9 cellular contexts compared by ENCODE assay signal in the genomic region with DNA sequence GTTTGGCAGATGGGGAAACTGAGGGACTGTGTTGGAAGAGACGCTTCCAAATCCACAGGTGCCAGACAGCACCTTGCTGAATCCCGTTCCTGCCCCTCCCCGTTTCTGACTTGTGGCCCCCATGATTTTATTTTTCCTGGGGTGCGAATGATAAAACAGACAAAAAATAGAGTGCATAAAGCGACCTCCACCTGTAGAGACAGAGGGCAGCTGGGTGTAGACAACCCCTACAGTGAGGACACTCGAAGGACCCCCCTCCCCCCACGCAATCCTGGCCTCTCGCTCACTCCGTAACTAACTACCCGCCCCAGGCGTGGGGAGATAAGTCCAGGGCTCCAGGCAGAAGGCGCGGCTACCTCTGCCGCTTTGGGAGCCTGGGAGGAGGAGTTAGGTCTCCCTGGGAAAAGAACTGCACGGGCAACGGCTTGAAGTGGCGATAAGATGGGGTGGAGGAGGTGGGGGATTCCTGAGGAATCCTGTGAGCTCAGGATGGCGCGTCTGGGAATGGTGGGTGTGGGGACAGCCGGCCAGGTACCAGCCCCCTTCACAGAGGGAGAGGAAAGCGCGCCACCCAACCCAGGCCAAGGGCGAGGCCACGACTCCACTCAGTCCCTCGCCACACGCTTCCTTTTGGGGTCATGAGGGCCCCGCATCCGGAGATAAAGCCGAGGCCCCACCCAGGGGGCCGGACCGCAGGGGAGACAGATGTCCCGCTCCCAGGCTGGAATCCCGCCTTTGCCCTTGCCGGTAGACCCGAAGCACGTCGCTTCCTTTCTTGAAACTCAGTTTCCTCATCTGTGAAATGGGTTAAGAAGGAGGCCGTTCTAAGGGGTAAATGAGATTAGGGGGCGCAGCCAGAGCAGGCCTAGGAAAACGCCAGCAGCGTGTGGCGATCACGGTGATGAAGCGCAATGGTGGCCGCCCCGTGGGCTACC. TPM values are rescaled to one million over a fixed set of nuclear protein-coding genes. Genes with fewer than 3 reads are reported as not detected.
DNase-seq lines count a peak whose midpoint lies in the region; ATAC-seq and TF ChIP-seq lines count a peak whose summit lies in the region.
"Had no signal": no experiment of that assay in that cellular context is flagged by ENCODE, and none has a peak within 500 bp of the region (broad histone marks: within the 10 kb centered on the region; RNA-seq: fewer than 3 reads in every experiment).

No MANE protein-coding gene starts in this region.

- no peak for ATAC-seq in CD4-positive, CD25-positive, alpha-beta regulatory T cell (ENCODE audit: low read depth in 2 of 2)
- ATAC-seq in GM19035 (IDR thresholded peaks at IDR 0.05; ENCODE audit: unreplicated experiment), result peak; percentile 14

- H3K36me3 ChIP-seq in CD4-positive, CD25-positive, alpha-beta regulatory T cell (ENCODE audit: control insufficient read depth, insufficient read depth, low read length), result peaks cover 7% of the 10 kb centered on the region
- no peaks in the 10 kb centered on the region for H3K36me3 ChIP-seq in kidney epithelial cell (ENCODE audit: control insufficient read depth, insufficient read depth, low read length)

- peak overlapping the region; percentile 98 to 99 (median 99) for H3K27ac Mint-ChIP-seq in CD4-positive, CD25-positive, alpha-beta regulatory T cell
- H3K27ac Mint-ChIP-seq in T-helper 1 cell treated with Interleukin-12 subunit alpha and Interleukin-12 subunit beta and Interleukin-4 antibody, amounts not matched to agents 30 μg/mL and 1 μg/mL, for 36 hours, result peak overlapping the region; percentile 98

- peak overlapping the region; percentile 74 for H3K4me3 ChIP-seq in CD4-positive, CD25-positive, alpha-beta regulatory T cell (ENCODE audit: low read depth, low read length)
- peak overlapping the region; percentile 25 for H3K4me3 ChIP-seq in kidney epithelial cell (ENCODE audit: low read depth, low read length)

- H3K4me1 ChIP-seq in CD4-positive, CD25-positive, alpha-beta regulatory T cell (ENCODE audit: control insufficient read depth, insufficient read depth, low read length, poor library complexity, severe bottlenecking), result peaks cover 78% of the 10 kb centered on the region

- H3K27ac ChIP-seq in CD4-positive, CD25-positive, alpha-beta regulatory T cell (ENCODE audit: insufficient read depth, low read length, poor library complexity, severe bottlenecking), result peak overlapping the region; percentile 94

- no peak for TF ChIP-seq CTCF in kidney epithelial cell (IDR thresholded peaks at IDR 0.05; ENCODE audit: insufficient read depth, low read length, poor library complexity, severe bottlenecking)

- peak overlapping the region; percentile 96 to 97 (median 96) for H3K4me3 Mint-ChIP-seq in CD4-positive, CD25-positive, alpha-beta regulatory T cell
- H3K4me3 Mint-ChIP-seq in T-helper 1 cell treated with Interleukin-12 subunit alpha and Interleukin-12 subunit beta and Interleukin-4 antibody, amounts not matched to agents 30 μg/mL and 1 μg/mL, for 36 hours, result peak overlapping the region; percentile 90

- peaks cover 0 to 3% (median 0%) of the 10 kb centered on the region in 7 donors for H3K9me3 Mint-ChIP-seq in CD4-positive, CD25-positive, alpha-beta regulatory T cell
- no peaks in the 10 kb centered on the region for H3K9me3 Mint-ChIP-seq in T-helper 1 cell treated with Interleukin-12 subunit alpha and Interleukin-12 subunit beta and Interleukin-4 antibody, amounts not matched to agents 30 μg/mL and 1 μg/mL, for 36 hours

- H3K9me3 ChIP-seq in CD4-positive, CD25-positive, alpha-beta regulatory T cell (ENCODE audit: control insufficient read depth in 2 of 2, low read length in 2 of 2), result no peaks in the 10 kb centered on the region

- H3K27me3 Mint-ChIP-seq in CD4-positive, CD25-positive, alpha-beta regulatory T cell, result peaks cover 7% of the 10 kb centered on the region
- H3K27me3 Mint-ChIP-seq in T-helper 1 cell treated with Interleukin-12 subunit alpha and Interleukin-12 subunit beta and Interleukin-4 antibody, amounts not matched to agents 30 μg/mL and 1 μg/mL, for 36 hours (ENCODE audit: low read depth), result no peaks in the 10 kb centered on the region

- no peaks in the 10 kb centered on the region for H3K36me3 Mint-ChIP-seq in CD4-positive, CD25-positive, alpha-beta regulatory T cell
- peaks cover 5% of the 10 kb centered on the region for H3K36me3 Mint-ChIP-seq in T-helper 1 cell treated with Interleukin-12 subunit alpha and Interleukin-12 subunit beta and Interleukin-4 antibody, amounts not matched to agents 30 μg/mL and 1 μg/mL, for 36 hours (ENCODE audit: low read depth)

- no peaks in the 10 kb centered on the region for H3K27me3 ChIP-seq in CD4-positive, CD25-positive, alpha-beta regulatory T cell (ENCODE audit: control insufficient read depth, insufficient read depth, low read length)
- peaks cover under 1% of the 10 kb centered on the region for H3K27me3 ChIP-seq in kidney epithelial cell (ENCODE audit: control insufficient read depth, insufficient read depth, low read length)

- peak; percentile 56 to 86 (median 59) for DNase-seq in CD4-positive, CD25-positive, alpha-beta regulatory T cell
- DNase-seq in LoVo (ENCODE audit: low spot score), result peak; percentile 68
- DNase-seq in central memory CD4-positive, alpha-beta T cell, result peak; percentile 60
- DNase-seq in kidney epithelial cell (ENCODE audit: low read depth), result no peak
- peak; percentile 77 for DNase-seq in stimulated activated CD8-positive, alpha-beta memory T cell treated with anti-CD3 and anti-CD28 coated beads, Interleukin-4, amount 100 ng/mL, for 48 hours
- no peak for DNase-seq in NCI-H2107 treated with DMSO at 0.1 percent for 48 hours (lab: John Stamatoyannopoulos, UW; ENCODE audit: unreplicated experiment)

- peaks cover 0 to 54% (median 21%) of the 10 kb centered on the region in 4 donors for H3K4me1 Mint-ChIP-seq in CD4-positive, CD25-positive, alpha-beta regulatory T cell
- H3K4me1 Mint-ChIP-seq in T-helper 1 cell treated with Interleukin-12 subunit alpha and Interleukin-12 subunit beta and Interleukin-4 antibody, amounts not matched to agents 30 μg/mL and 1 μg/mL, for 36 hours (ENCODE audit: low read depth), result peaks cover 27% of the 10 kb centered on the region

RNA-seq across cellular contexts. Expression of a gene that starts 1.9 kb away (rescaled TPM):
- total RNA-seq in CD4-positive, CD25-positive, alpha-beta regulatory T cell, result 146 TPM
- 10 to 100 TPM; 18.8 to 29.4 (median 25.0) TPM for polyA plus RNA-seq in CD4-positive, CD25-positive, alpha-beta regulatory T cell
- 37.8 and 53.6 TPM in 2 replicates for total RNA-seq in kidney epithelial cell

RNA-seq across cellular contexts. Expression of a gene that starts 15.7 kb away (rescaled TPM):
- total RNA-seq in CD4-positive, CD25-positive, alpha-beta regulatory T cell, result 0.54 TPM
- 1 to 10 TPM in 1 of 4 donors, under 1 TPM in 3; 0.47 to 1.4 (median 0.87) TPM for polyA plus RNA-seq in CD4-positive, CD25-positive, alpha-beta regulatory T cell
- total RNA-seq in kidney epithelial cell, result 0.21 TPM in 1 of 2 replicates, not detected in the other

RNA-seq across cellular contexts. Expression of a gene that starts 21.2 kb away (rescaled TPM):
- total RNA-seq in CD4-positive, CD25-positive, alpha-beta regulatory T cell, result 2.1 TPM
- under 1 TPM in 3 of 4 donors, not detected in 1; 0.08 to 0.28 (median 0.09) TPM for polyA plus RNA-seq in CD4-positive, CD25-positive, alpha-beta regulatory T cell
- not detected in 2 replicates for total RNA-seq in kidney epithelial cell
- total RNA-seq: activated CD8-positive, alpha-beta memory T cell treated with anti-CD3 and anti-CD28 coated beads for 36 hours had no signal

RNA-seq across cellular contexts. Expression of a gene that starts 41.1 kb away (rescaled TPM):
- total RNA-seq in CD4-positive, CD25-positive, alpha-beta regulatory T cell, result not detected
- not detected for polyA plus RNA-seq in CD4-positive, CD25-positive, alpha-beta regulatory T cell
- total RNA-seq in kidney epithelial cell, result not detected in 2 replicates
- total RNA-seq: activated CD8-positive, alpha-beta memory T cell treated with anti-CD3 and anti-CD28 coated beads for 36 hours had no signal

Comparison
In these comparisons a context has a peak if more than half of its experiments do, and no peak if none do; other contexts are left out.
1. DNase-seq: peak in CD4-positive, CD25-positive, alpha-beta regulatory T cell (3 of 3), LoVo (single experiment), central memory CD4-positive, alpha-beta T cell (single experiment) and stimulated activated CD8-positive, alpha-beta memory T cell treated with anti-CD3 and anti-CD28 coated beads, Interleukin-4, amount 100 ng/mL, for 48 hours (single experiment); none in kidney epithelial cell (single experiment) and NCI-H2107 treated with DMSO at 0.1 percent for 48 hours (single experiment).